8 cellular contexts compared by ENCODE assay signal in the genomic region with DNA sequence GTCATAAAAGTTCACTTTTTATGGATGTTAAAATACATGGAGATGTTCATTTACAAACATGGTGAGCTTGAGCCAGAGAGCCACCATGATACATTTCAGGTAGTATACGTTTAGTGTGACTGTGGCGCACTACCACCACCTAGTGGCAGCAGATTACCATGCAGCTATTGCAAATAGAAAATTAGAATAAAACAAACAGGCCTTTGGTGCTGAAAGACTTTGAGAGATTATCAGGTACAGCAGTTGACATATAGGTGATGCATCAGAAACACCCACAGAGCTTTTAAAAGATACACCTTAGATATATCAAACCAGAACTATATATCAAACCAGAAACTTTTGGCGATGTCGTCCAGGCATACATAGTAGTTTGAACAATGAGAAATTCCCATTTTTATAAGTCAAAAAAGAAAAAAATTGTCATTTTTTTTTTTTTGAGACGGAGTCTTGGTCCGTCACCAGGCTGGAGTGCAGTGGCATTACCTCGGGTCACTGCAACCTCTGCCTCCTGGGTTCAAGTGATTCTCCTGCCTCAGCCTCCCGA. TPM values are rescaled to one million over a fixed set of nuclear protein-coding genes. Genes with fewer than 3 reads are reported as not detected.
A peak's percentile ranks its signal among the peaks of the same experiment; 100 is the strongest.
DNase-seq lines count a peak whose midpoint lies in the region; ATAC-seq and TF ChIP-seq lines count a peak whose summit lies in the region.

No MANE protein-coding gene starts in this region.

- no peak overlapping the region for H3K27ac ChIP-seq in CD8-positive, alpha-beta memory T cell (ENCODE audit: low read depth, low read length)

- no peaks in the 10 kb centered on the region for H3K9me3 Mint-ChIP-seq in CD8-positive, alpha-beta memory T cell
- H3K9me3 Mint-ChIP-seq in brain: no peaks in the 10 kb centered on the region

- H3K9me3 ChIP-seq in CD8-positive, alpha-beta memory T cell (ENCODE audit: low read length): no peaks in the 10 kb centered on the region

- no peak overlapping the region for H3K4me3 ChIP-seq in CD8-positive, alpha-beta memory T cell (ENCODE audit: low read length)

- peaks cover 4 to 75% (median 20%) of the 10 kb centered on the region in 3 donors for H3K36me3 Mint-ChIP-seq in CD8-positive, alpha-beta memory T cell
- peaks cover 3% of the 10 kb centered on the region for H3K36me3 Mint-ChIP-seq in brain

- H3K4me3 Mint-ChIP-seq in CD8-positive, alpha-beta memory T cell: peak overlapping the region in 2 of 7 donors; percentile 23 to 53
- H3K4me3 Mint-ChIP-seq in brain: no peak overlapping the region

- CTCF ChIA-PET in CD8-positive, alpha-beta memory T cell (lab: Charles Lee): interaction anchor here (0.6 to 2.9 kb wide), 41 partner anchors 9 to 423 kb away, joined by 3 to 23 read pairs (median 6); no protein-coding TSS in a partner anchor

- POLR2A ChIA-PET in CD8-positive, alpha-beta memory T cell (lab: Charles Lee): interaction anchor here (1.0 to 1.7 kb wide), 5 partner anchors 9 to 123 kb away, joined by 3 to 5 read pairs (median 4); a partner anchor contains a TSS

- ATAC-seq in GM21723 (IDR thresholded peaks at IDR 0.05; ENCODE audit: unreplicated experiment): peak; percentile 71
- no peak for ATAC-seq in HG02610 (IDR thresholded peaks at IDR 0.05; ENCODE audit: unreplicated experiment)

- peaks cover 14% of the 10 kb centered on the region for H3K4me1 ChIP-seq in CD8-positive, alpha-beta memory T cell (ENCODE audit: insufficient read depth, low read length)

- peak overlapping the region; percentile 60 to 96 (median 78) for H3K27ac Mint-ChIP-seq in CD8-positive, alpha-beta memory T cell
- peak overlapping the region in 2 of 5 experiments; percentile 17 for H3K27ac Mint-ChIP-seq in brain

- H3K4me1 Mint-ChIP-seq in CD8-positive, alpha-beta memory T cell: peaks cover 60 to 84% (median 73%) of the 10 kb centered on the region in 3 donors
- H3K4me1 Mint-ChIP-seq in brain: peaks cover 24% of the 10 kb centered on the region

- peak; percentile 62 to 83 (median 70) for DNase-seq in CD8-positive, alpha-beta memory T cell
- DNase-seq in NCI-H146 treated with DMSO at 0.1 percent for 48 hours (lab: John Stamatoyannopoulos, UW; ENCODE audit: unreplicated experiment) (peak; percentile 43), UCSD-AML1 (lab: John Stamatoyannopoulos, UW; ENCODE audit: unreplicated experiment) (peak; percentile 60), iris pigment epithelial cell (ENCODE audit: low read depth) (peak; percentile 65)
- peak; percentile 85 to 86 for DNase-seq in stimulated activated CD4-positive, alpha-beta T cell treated with anti-CD3 and anti-CD28 coated beads, Interleukin-2, amount 100 ng/mL, for 24 hours

- peak; percentile 79 to 87 for TF ChIP-seq CTCF in brain (conservative IDR thresholded peaks at IDR 0.05)

- no peaks in the 10 kb centered on the region for H3K27me3 ChIP-seq in CD8-positive, alpha-beta memory T cell (ENCODE audit: insufficient read depth, low read length, poor library complexity, severe bottlenecking)

- no peaks in the 10 kb centered on the region for H3K27me3 Mint-ChIP-seq in CD8-positive, alpha-beta memory T cell
- peaks cover 3% of the 10 kb centered on the region for H3K27me3 Mint-ChIP-seq in brain

- peaks cover 21% of the 10 kb centered on the region for H3K36me3 ChIP-seq in CD8-positive, alpha-beta memory T cell (ENCODE audit: insufficient read depth, low read length)

RNA-seq across cellular contexts. Expression of a gene that starts 42.0 kb away (rescaled TPM):
- 10 to 100 TPM; 51.7 to 59.5 TPM for total RNA-seq in CD8-positive, alpha-beta memory T cell
- polyA plus RNA-seq in CD8-positive, alpha-beta memory T cell: 57.5 TPM
- polyA plus RNA-seq in brain (ENCODE audit: insufficient read depth, low read depth, low replicate concordance): 17.5 TPM
